In genomic region chr15:56917652-56918045, GRCh38 we compare ENCODE assay signal across 8 cellular contexts. TPM values are rescaled to one million over a fixed set of nuclear protein-coding genes. Genes with fewer than 3 reads are reported as not detected.
DNase-seq lines count a peak whose midpoint lies in the region; ATAC-seq and TF ChIP-seq lines count a peak whose summit lies in the region.

No MANE protein-coding gene starts in this region.

- no peak for TF ChIP-seq CTCF in DOHH2 (IDR thresholded peaks at IDR 0.05; ENCODE audit: low read depth, low read length, poor library complexity, severe bottlenecking)
- TF ChIP-seq CTCF in lower lobe of right lung (IDR thresholded peaks at IDR 0.05) = no peak

- H3K36me3 Mint-ChIP-seq in central memory CD8-positive, alpha-beta T cell (ENCODE audit: insufficient read depth) = peaks cover 27% of the 10 kb centered on the region

- H3K27ac Mint-ChIP-seq in central memory CD8-positive, alpha-beta T cell (ENCODE audit: low read depth) = peak overlapping the region; percentile 90

- H3K36me3 ChIP-seq in DOHH2 (ENCODE audit: control insufficient read depth, low read length) (peaks cover 34% of the 10 kb centered on the region), KOPT-K1 (ENCODE audit: insufficient read depth, low read length) (peaks cover 13% of the 10 kb centered on the region; the same call in 1 of the 2 replicates), lower lobe of right lung (no peaks in the 10 kb centered on the region), thymus (ENCODE audit: control insufficient read depth, insufficient read depth) (no peaks in the 10 kb centered on the region)

- DNase-seq in central memory CD8-positive, alpha-beta T cell (ENCODE audit: low spot score in 2 of 2) = peak in 1 of 2 donors; percentile 14
- DNase-seq in lower lobe of right lung = no peak
- DNase-seq in NCI-H128 (lab: John Stamatoyannopoulos, UW; ENCODE audit: unreplicated experiment) = no peak

- no peaks in the 10 kb centered on the region for H3K9me3 Mint-ChIP-seq in central memory CD8-positive, alpha-beta T cell

- H3K4me1 ChIP-seq in DOHH2 (ENCODE audit: control insufficient read depth, low read length) (peaks cover 28% of the 10 kb centered on the region), lower lobe of right lung (peaks cover 42% of the 10 kb centered on the region), thymus (ENCODE audit: control insufficient read depth, insufficient read depth, low read length) (peaks cover 9% of the 10 kb centered on the region)

- ATAC-seq in central memory CD8-positive, alpha-beta T cell (replicated peaks; ENCODE audit: extremely low read depth, poor library complexity, severe bottlenecking) = no peak
- ATAC-seq in lower lobe of right lung (peak; percentile 1 to 3), HG02763 (IDR thresholded peaks at IDR 0.05; ENCODE audit: unreplicated experiment) (no peak), HG03565 (IDR thresholded peaks at IDR 0.05; ENCODE audit: unreplicated experiment) (no peak)

- WGBS in thymus = 26% methylated on average over 9 of the region's 9 CpGs

- H3K27me3 Mint-ChIP-seq in central memory CD8-positive, alpha-beta T cell = no peaks in the 10 kb centered on the region

- H3K27me3 ChIP-seq in DOHH2 (ENCODE audit: control insufficient read depth, low read length) (no peaks in the 10 kb centered on the region), lower lobe of right lung (ENCODE audit: low read depth) (no peaks in the 10 kb centered on the region), thymus (ENCODE audit: control insufficient read depth, insufficient read depth) (no peaks in the 10 kb centered on the region)

- H3K4me2 ChIP-seq in DOHH2 (ENCODE audit: low read length) = peak overlapping the region; percentile 73

- H3K79me2 ChIP-seq in DOHH2 (ENCODE audit: control insufficient read depth, low read length) = peaks cover 43% of the 10 kb centered on the region

- no peaks in the 10 kb centered on the region for H4K20me1 ChIP-seq in DOHH2 (ENCODE audit: control insufficient read depth, insufficient read depth, low read depth, low read length)

- H3K27ac ChIP-seq in DOHH2 (ENCODE audit: low read depth, low read length) (peak overlapping the region; percentile 64; the same call in 1 of the 2 replicates), KOPT-K1 (ENCODE audit: low read depth, low read length, poor library complexity, severe bottlenecking) (peak overlapping the region; percentile 98), lower lobe of right lung (peak overlapping the region; percentile 95), thymus (ENCODE audit: low read depth) (peak overlapping the region; percentile 92)

- H3K4me1 Mint-ChIP-seq in central memory CD8-positive, alpha-beta T cell = peaks cover 28% of the 10 kb centered on the region

- intact Hi-C loops in lower lobe of right lung (cut with DNase I) = no loop called here

- peak overlapping the region; percentile 94 for H3K4me3 Mint-ChIP-seq in central memory CD8-positive, alpha-beta T cell

- H3K9me3 ChIP-seq in DOHH2 (ENCODE audit: control insufficient read depth, insufficient read depth, low read length) = no peaks in the 10 kb centered on the region
- no peaks in the 10 kb centered on the region for H3K9me3 ChIP-seq in KOPT-K1 (ENCODE audit: insufficient read depth, low read length, poor library complexity, severe bottlenecking)
- H3K9me3 ChIP-seq in lower lobe of right lung = no peaks in the 10 kb centered on the region
- no peaks in the 10 kb centered on the region for H3K9me3 ChIP-seq in thymus (ENCODE audit: control insufficient read depth)

- no peaks in the 10 kb centered on the region; the same call in 1 of the 2 replicates for H3F3A ChIP-seq in DOHH2 (ENCODE audit: control insufficient read depth, insufficient read depth)

- no peaks in the 10 kb centered on the region for H3K9me2 ChIP-seq in DOHH2 (replicated peaks; ENCODE audit: control insufficient read depth, low read length)

- H3K4me3 ChIP-seq in DOHH2 (ENCODE audit: low read length) = peak overlapping the region; percentile 84
- H3K4me3 ChIP-seq in lower lobe of right lung = peak overlapping the region; percentile 85
- H3K4me3 ChIP-seq in thymus (ENCODE audit: low read length) = peak overlapping the region; percentile 99

RNA-seq across cellular contexts. Expression of gene TCF12, which starts 0.8 kb away (rescaled TPM):
- total RNA-seq in lower lobe of right lung = 93.0 TPM
- 45.2 TPM for polyA plus RNA-seq in thymus

Comparison
In these comparisons a context has a peak if more than half of its experiments do, and no peak if none do; other contexts are left out.
1. ATAC-seq: peak in lower lobe of right lung (2 of 2); none in central memory CD8-positive, alpha-beta T cell (single experiment), HG02763 (single experiment) and HG03565 (single experiment).
2. Peak in every context shown above with its lines, with median percentiles within 50 percentile points of each other: H3K27ac ChIP-seq and H3K4me3 ChIP-seq.